Comparison of ENCODE assay signal across 9 cellular contexts in the genomic region with DNA sequence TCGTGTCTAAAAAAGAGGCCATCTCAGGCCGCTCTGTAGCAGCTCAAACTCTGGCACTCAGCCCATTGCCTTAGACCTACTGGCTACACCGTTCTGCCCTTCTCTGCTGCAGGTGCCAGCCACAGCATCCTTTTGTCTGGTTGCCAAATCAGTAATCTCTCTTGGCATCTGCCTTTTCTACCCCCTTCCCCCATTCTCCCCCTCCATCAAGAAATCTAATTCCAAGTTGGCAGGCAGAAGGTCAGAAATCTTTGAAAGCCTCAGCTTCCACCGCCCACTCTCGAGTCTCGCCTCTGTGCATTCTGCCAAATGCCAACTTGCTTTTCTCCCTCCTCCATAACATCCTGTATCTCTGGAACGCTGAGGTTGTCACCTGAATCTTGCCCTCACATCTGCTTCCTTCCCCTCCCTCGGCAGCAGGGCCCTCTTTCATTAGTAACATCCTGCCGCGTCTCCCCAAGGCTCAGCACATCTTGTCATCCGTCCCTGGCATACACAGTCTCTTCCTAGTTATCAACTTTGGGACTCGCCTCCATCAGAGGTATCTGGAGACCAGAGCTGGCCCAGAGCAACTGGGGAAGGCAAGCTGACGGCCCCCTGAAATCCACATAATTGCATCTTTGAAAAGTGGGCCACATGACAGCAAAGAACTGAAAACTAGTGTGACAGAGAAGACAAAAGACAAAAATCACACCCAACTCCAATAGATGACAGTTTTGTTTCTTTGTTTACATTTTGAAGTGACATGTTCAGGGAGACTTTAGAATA.
A peak's percentile ranks its signal among the peaks of the same experiment; 100 is the strongest.
DNase-seq lines count a peak whose midpoint lies in the region; ATAC-seq and TF ChIP-seq lines count a peak whose summit lies in the region.
"Had no signal": no experiment of that assay in that cellular context is flagged by ENCODE, and none has a peak within 500 bp of the region (broad histone marks: within the 10 kb centered on the region; RNA-seq: fewer than 3 reads in every experiment).

No MANE protein-coding gene starts in this region.

- 51% methylated on average over 13 of the region's 13 CpGs for WGBS in SK-N-SH (ENCODE audit: low lambda C conversion rate)
- 18 to 24% methylated on average over 13 of the region's 13 CpGs for WGBS in testis, 2 donors

- peaks cover 12% of the 10 kb centered on the region for H3K4me1 Mint-ChIP-seq in activated naive CD8-positive, alpha-beta T cell (ENCODE audit: low read depth)
- H3K4me1 Mint-ChIP-seq in activated naive CD8-positive, alpha-beta T cell treated with anti-CD3 and anti-CD28 coated beads, Interleukin-2, amount 50 U/mL, for 24 hours, result peaks cover 15% of the 10 kb centered on the region
- H3K4me1 Mint-ChIP-seq in glutamatergic neuron (ENCODE audit: low read depth, unreplicated experiment), result peaks cover 15% of the 10 kb centered on the region

- no peaks in the 10 kb centered on the region for H3K9me3 Mint-ChIP-seq in activated naive CD8-positive, alpha-beta T cell (ENCODE audit: low read depth)
- H3K9me3 Mint-ChIP-seq in activated naive CD8-positive, alpha-beta T cell treated with anti-CD3 and anti-CD28 coated beads, Interleukin-2, amount 50 U/mL, for 24 hours, result no peaks in the 10 kb centered on the region
- peaks cover 3% of the 10 kb centered on the region for H3K9me3 Mint-ChIP-seq in glutamatergic neuron (ENCODE audit: unreplicated experiment)
- H3K9me3 Mint-ChIP-seq: dendritic cell treated with granulocyte-macrophage colony-stimulating factor and Interleukin-4, amounts not matched to agents 40 ng/mL and 50 ng/mL, for 4 days had no signal

- H3K4me3 ChIP-seq in SK-N-SH (ENCODE audit: low read depth in 2 of 2, low read length in 1 of 2) (no peak overlapping the region; a peak in 1 of 4 replicates), testis (no peak overlapping the region)

- H3F3A ChIP-seq in SK-N-SH (replicated peaks; ENCODE audit: insufficient read depth), result peaks cover 14% of the 10 kb centered on the region

- no peaks in the 10 kb centered on the region for H3K9me2 ChIP-seq in SK-N-SH

- no peak; a peak in 1 of 4 replicates for TF ChIP-seq EP300 in SK-N-SH (IDR thresholded peaks at IDR 0.05; ENCODE audit: borderline replicate concordance in 1 of 2, low read depth in 1 of 2, low read length in 1 of 2)

- intact Hi-C loops in testis (cut with DNase I; ENCODE audit: low total_unique reads), result no loop called here

- 0 out of 2 replicates have a peak overlapping the region, but pooled peaks have one; percentile 46 for H3K4me2 ChIP-seq in SK-N-SH

- no peak overlapping the region for H3K27ac Mint-ChIP-seq in activated naive CD8-positive, alpha-beta T cell
- H3K27ac Mint-ChIP-seq in activated naive CD8-positive, alpha-beta T cell treated with anti-CD3 and anti-CD28 coated beads, Interleukin-2, amount 50 U/mL, for 24 hours, result no peak overlapping the region
- H3K27ac Mint-ChIP-seq in glutamatergic neuron (ENCODE audit: unreplicated experiment), result peak overlapping the region; percentile 53
- H3K27ac Mint-ChIP-seq: dendritic cell treated with granulocyte-macrophage colony-stimulating factor and Interleukin-4, amounts not matched to agents 40 ng/mL and 50 ng/mL, for 4 days had no signal

- no peak for TF ChIP-seq RAD21 in SK-N-SH (IDR thresholded peaks at IDR 0.05; ENCODE audit: low read length)

- H3K27me3 Mint-ChIP-seq in activated naive CD8-positive, alpha-beta T cell, result peaks cover 6% of the 10 kb centered on the region
- peaks cover 12% of the 10 kb centered on the region for H3K27me3 Mint-ChIP-seq in activated naive CD8-positive, alpha-beta T cell treated with anti-CD3 and anti-CD28 coated beads, Interleukin-2, amount 50 U/mL, for 24 hours
- H3K27me3 Mint-ChIP-seq in glutamatergic neuron (ENCODE audit: unreplicated experiment), result peaks cover 2% of the 10 kb centered on the region

- H3K36me3 ChIP-seq in SK-N-SH (replicated peaks in 1 of 2; ENCODE audit: control insufficient read depth in 1 of 2, insufficient read depth in 2 of 2, low read length in 1 of 2) (no peaks in the 10 kb centered on the region), testis (ENCODE audit: low read depth, missing control alignments) (no peaks in the 10 kb centered on the region)

- TF ChIP-seq POLR2A in testis (IDR thresholded peaks at IDR 0.05), result no peak

- POLR2A ChIA-PET in SK-N-SH (lab: Yijun Ruan, JAX), result interaction anchor here (0.6 kb wide), 1 partner anchor 663 kb away, joined by 3 read pairs; no protein-coding TSS in a partner anchor

- H3K27ac ChIP-seq in SK-N-SH (ENCODE audit: low read depth in 2 of 2, low read length in 1 of 2), result peak overlapping the region; percentile 3 to 64; a peak in 3 of 4 replicates
- no peak overlapping the region for H3K27ac ChIP-seq in testis

- peak overlapping the region; percentile 11 for H3K4me3 Mint-ChIP-seq in activated naive CD8-positive, alpha-beta T cell
- no peak overlapping the region for H3K4me3 Mint-ChIP-seq in activated naive CD8-positive, alpha-beta T cell treated with anti-CD3 and anti-CD28 coated beads, Interleukin-2, amount 50 U/mL, for 24 hours
- no peak overlapping the region for H3K4me3 Mint-ChIP-seq in glutamatergic neuron (ENCODE audit: unreplicated experiment)
- H3K4me3 Mint-ChIP-seq: dendritic cell treated with granulocyte-macrophage colony-stimulating factor and Interleukin-4, amounts not matched to agents 40 ng/mL and 50 ng/mL, for 4 days had no signal

- H3K9ac ChIP-seq in SK-N-SH, result no peak overlapping the region

- no peak for ATAC-seq in activated naive CD8-positive, alpha-beta T cell treated with anti-CD3 and anti-CD28 coated beads, Interleukin-2, amount 50 U/mL, for 24 hours
- ATAC-seq in activated CD4-positive, CD25-positive, alpha-beta regulatory T cell treated with anti-CD3 and anti-CD28 coated beads, Interleukin-2, amount 50 U/mL, for 24 hours, result no peak

- no peaks in the 10 kb centered on the region for H4K20me1 ChIP-seq in SK-N-SH (ENCODE audit: insufficient read depth)

- no peak for DNase-seq in activated naive CD8-positive, alpha-beta T cell treated with anti-CD3 and anti-CD28 coated beads, Interleukin-2, amount 50 U/mL, for 24 hours
- DNase-seq in SK-N-SH, result peak; percentile 4
- DNase-seq in glutamatergic neuron, result no peak
- peak; percentile 34 for DNase-seq in testis
- DNase-seq in EL, result no peak
- no peak for DNase-seq in GM19238 (ENCODE audit: insufficient read length, low spot score)

- no peaks in the 10 kb centered on the region for H3K79me2 ChIP-seq in SK-N-SH (ENCODE audit: insufficient read depth)

- no peaks in the 10 kb centered on the region for H3K36me3 Mint-ChIP-seq in activated naive CD8-positive, alpha-beta T cell
- no peaks in the 10 kb centered on the region for H3K36me3 Mint-ChIP-seq in activated naive CD8-positive, alpha-beta T cell treated with anti-CD3 and anti-CD28 coated beads, Interleukin-2, amount 50 U/mL, for 24 hours (ENCODE audit: low read depth)
- H3K36me3 Mint-ChIP-seq in glutamatergic neuron (ENCODE audit: unreplicated experiment), result no peaks in the 10 kb centered on the region

- no peaks in the 10 kb centered on the region for H3K27me3 ChIP-seq in SK-N-SH (ENCODE audit: insufficient read depth)
- H3K27me3 ChIP-seq in testis, result no peaks in the 10 kb centered on the region

- peaks cover 9 to 58% of the 10 kb centered on the region in 2 experiments; a peak in 3 of 4 replicates for H3K4me1 ChIP-seq in SK-N-SH (ENCODE audit: control insufficient read depth in 1 of 2, insufficient read depth in 2 of 2, low read depth in 1 of 2, low read length in 1 of 2)
- peaks cover 27% of the 10 kb centered on the region for H3K4me1 ChIP-seq in testis

- H2AFZ ChIP-seq in SK-N-SH (ENCODE audit: low read depth), result peak overlapping the region; percentile 34; the same call in 1 of the 2 replicates

- H3K9me3 ChIP-seq in SK-N-SH (no peaks in the 10 kb centered on the region), testis (no peaks in the 10 kb centered on the region)

- no peak for TF ChIP-seq CTCF in SK-N-SH (IDR thresholded peaks at IDR 0.05)
- TF ChIP-seq CTCF in glutamatergic neuron (IDR thresholded peaks at IDR 0.05; ENCODE audit: partially characterized antibody, unreplicated experiment), result no peak
- TF ChIP-seq CTCF in testis (IDR thresholded peaks at IDR 0.05), result no peak

- CTCF ChIA-PET in SK-N-SH (lab: Yijun Ruan, JAX), result interaction anchor here (0.6 to 3.3 kb wide), 47 partner anchors 9 to 1691 kb away, joined by 3 to 27 read pairs (median 4); no protein-coding TSS in a partner anchor

TF ChIP-seq in SK-N-SH, 30 proteins besides CTCF, POLR2A, EP300 and RAD21 (continues in another document):
- TF ChIP-seq, protein P1, sequence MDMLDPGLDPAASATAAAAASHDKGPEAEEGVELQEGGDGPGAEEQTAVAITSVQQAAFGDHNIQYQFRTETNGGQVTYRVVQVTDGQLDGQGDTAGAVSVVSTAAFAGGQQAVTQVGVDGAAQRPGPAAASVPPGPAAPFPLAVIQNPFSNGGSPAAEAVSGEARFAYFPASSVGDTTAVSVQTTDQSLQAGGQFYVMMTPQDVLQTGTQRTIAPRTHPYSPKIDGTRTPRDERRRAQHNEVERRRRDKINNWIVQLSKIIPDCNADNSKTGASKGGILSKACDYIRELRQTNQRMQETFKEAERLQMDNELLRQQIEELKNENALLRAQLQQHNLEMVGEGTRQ (IDR thresholded peaks at IDR 0.05; ENCODE audit: borderline replicate concordance, low read depth, low read length), result no peak
- TF ChIP-seq FOXM1 (IDR thresholded peaks at IDR 0.05; ENCODE audit: low read depth) (no peak), TCF12 (IDR thresholded peaks at IDR 0.05) (peak; percentile 44; the same call in 1 of the 2 replicates), FOXJ3 (CRISPR knock-in tag; IDR thresholded peaks at IDR 0.05) (no peak), RXRA (IDR thresholded peaks at IDR 0.05; ENCODE audit: borderline replicate concordance, low read depth) (no peak), GATA2 (CRISPR knock-in tag; IDR thresholded peaks at IDR 0.05) (peak; percentile 15; the same call in 1 of the 2 replicates)
- TF ChIP-seq, protein P2, sequence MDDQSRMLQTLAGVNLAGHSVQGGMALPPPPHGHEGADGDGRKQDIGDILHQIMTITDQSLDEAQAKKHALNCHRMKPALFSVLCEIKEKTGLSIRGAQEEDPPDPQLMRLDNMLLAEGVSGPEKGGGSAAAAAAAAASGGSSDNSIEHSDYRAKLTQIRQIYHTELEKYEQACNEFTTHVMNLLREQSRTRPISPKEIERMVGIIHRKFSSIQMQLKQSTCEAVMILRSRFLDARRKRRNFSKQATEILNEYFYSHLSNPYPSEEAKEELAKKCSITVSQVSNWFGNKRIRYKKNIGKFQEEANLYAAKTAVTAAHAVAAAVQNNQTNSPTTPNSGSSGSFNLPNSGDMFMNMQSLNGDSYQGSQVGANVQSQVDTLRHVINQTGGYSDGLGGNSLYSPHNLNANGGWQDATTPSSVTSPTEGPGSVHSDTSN (IDR thresholded peaks at IDR 0.05), result 0 out of 2 replicates have a peak, but pooled peaks have one; percentile 25
- TF ChIP-seq, protein P3, sequence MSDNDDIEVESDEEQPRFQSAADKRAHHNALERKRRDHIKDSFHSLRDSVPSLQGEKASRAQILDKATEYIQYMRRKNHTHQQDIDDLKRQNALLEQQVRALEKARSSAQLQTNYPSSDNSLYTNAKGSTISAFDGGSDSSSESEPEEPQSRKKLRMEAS (IDR thresholded peaks at IDR 0.05; ENCODE audit: low read depth), result no peak

Comparison
In these comparisons a context has a peak if more than half of its experiments do, and no peak if none do; other contexts are left out.
1. DNase-seq: peak in SK-N-SH (single experiment) and testis (single experiment); none in activated naive CD8-positive, alpha-beta T cell treated with anti-CD3 and anti-CD28 coated beads, Interleukin-2, amount 50 U/mL, for 24 hours (single experiment), glutamatergic neuron (single experiment), EL (single experiment) and GM19238 (single experiment).
2. H3K27ac ChIP-seq: peak in SK-N-SH (2 of 2); none in testis (0 of 2).